ENCODE assay signal across 1 cellular context in the genomic region with DNA sequence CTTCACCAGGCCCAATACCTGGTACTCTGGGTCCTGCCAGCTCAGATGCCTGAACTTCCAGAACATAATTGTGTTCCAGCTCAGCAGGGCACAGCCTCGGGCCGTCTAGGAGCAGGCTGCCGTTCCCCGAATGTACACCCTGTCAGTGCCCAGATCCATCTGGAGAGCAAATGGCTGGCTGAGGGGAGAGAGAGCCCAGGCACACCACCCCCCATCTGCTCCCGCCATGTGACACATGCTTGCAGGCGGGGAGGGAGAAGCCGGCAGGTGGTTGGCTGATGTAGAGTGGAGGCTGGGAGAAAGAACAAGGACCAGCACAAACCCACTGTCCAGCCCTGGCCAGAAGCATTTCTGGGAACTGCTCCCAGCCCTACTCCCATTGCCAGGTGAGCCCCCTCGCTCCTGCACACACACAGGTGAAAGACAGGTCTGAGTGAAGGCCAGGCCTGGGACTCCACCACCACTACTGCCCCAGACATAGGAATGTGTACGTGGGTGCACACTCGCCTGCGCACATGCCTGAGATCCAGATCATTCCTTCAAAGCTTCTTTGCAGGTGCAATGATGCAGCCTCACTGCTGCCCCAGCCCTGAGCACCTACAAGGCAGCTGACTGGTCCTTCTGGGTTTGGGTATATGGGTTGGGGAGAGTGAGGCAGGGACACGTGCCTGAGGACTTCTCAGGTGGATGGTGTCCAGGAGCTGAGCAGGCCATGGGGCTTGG.
TF ChIP-seq lines count a peak whose summit lies in the region.

No MANE protein-coding gene starts in this region.

TF ChIP-seq in WTC11, 78 proteins besides CTCF, POLR2A, EP300 and RAD21 (continued from another document):
- TF ChIP-seq, protein P1, sequence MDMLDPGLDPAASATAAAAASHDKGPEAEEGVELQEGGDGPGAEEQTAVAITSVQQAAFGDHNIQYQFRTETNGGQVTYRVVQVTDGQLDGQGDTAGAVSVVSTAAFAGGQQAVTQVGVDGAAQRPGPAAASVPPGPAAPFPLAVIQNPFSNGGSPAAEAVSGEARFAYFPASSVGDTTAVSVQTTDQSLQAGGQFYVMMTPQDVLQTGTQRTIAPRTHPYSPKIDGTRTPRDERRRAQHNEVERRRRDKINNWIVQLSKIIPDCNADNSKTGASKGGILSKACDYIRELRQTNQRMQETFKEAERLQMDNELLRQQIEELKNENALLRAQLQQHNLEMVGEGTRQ (CRISPR knock-in tag; IDR thresholded peaks at IDR 0.05), result peak; percentile 32; the same call in 1 of the 2 replicates
- TF ChIP-seq, protein P2, sequence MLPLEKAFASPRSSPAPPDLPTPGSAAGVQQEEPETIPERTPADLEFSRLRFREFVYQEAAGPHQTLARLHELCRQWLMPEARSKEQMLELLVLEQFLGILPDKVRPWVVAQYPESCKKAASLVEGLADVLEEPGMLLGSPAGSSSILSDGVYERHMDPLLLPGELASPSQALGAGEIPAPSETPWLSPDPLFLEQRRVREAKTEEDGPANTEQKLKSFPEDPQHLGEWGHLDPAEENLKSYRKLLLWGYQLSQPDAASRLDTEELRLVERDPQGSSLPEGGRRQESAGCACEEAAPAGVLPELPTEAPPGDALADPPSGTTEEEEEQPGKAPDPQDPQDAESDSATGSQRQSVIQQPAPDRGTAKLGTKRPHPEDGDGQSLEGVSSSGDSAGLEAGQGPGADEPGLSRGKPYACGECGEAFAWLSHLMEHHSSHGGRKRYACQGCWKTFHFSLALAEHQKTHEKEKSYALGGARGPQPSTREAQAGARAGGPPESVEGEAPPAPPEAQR (CRISPR knock-in tag; IDR thresholded peaks at IDR 0.05), result no peak
- TF ChIP-seq ESRRA (CRISPR knock-in tag; IDR thresholded peaks at IDR 0.05; ENCODE audit: borderline replicate concordance) (no peak), MYBL2 (CRISPR knock-in tag; IDR thresholded peaks at IDR 0.05) (no peak), FOXK1 (CRISPR knock-in tag; IDR thresholded peaks at IDR 0.05) (no peak)
- TF ChIP-seq, protein P3, sequence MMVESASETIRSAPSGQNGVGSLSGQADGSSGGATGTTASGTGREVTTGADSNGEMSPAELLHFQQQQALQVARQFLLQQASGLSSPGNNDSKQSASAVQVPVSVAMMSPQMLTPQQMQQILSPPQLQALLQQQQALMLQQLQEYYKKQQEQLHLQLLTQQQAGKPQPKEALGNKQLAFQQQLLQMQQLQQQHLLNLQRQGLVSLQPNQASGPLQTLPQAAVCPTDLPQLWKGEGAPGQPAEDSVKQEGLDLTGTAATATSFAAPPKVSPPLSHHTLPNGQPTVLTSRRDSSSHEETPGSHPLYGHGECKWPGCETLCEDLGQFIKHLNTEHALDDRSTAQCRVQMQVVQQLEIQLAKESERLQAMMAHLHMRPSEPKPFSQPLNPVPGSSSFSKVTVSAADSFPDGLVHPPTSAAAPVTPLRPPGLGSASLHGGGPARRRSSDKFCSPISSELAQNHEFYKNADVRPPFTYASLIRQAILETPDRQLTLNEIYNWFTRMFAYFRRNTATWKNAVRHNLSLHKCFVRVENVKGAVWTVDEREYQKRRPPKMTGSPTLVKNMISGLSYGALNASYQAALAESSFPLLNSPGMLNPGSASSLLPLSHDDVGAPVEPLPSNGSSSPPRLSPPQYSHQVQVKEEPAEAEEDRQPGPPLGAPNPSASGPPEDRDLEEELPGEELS (CRISPR knock-in tag; IDR thresholded peaks at IDR 0.05), result no peak
- TF ChIP-seq, protein P4, sequence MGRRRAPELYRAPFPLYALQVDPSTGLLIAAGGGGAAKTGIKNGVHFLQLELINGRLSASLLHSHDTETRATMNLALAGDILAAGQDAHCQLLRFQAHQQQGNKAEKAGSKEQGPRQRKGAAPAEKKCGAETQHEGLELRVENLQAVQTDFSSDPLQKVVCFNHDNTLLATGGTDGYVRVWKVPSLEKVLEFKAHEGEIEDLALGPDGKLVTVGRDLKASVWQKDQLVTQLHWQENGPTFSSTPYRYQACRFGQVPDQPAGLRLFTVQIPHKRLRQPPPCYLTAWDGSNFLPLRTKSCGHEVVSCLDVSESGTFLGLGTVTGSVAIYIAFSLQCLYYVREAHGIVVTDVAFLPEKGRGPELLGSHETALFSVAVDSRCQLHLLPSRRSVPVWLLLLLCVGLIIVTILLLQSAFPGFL (CRISPR knock-in tag; IDR thresholded peaks at IDR 0.05; ENCODE audit: borderline replicate concordance), result no peak
TF ChIP-seq in WTC11: peak in this region for 2.
